11 cellular contexts compared by ENCODE assay signal in the genomic region with DNA sequence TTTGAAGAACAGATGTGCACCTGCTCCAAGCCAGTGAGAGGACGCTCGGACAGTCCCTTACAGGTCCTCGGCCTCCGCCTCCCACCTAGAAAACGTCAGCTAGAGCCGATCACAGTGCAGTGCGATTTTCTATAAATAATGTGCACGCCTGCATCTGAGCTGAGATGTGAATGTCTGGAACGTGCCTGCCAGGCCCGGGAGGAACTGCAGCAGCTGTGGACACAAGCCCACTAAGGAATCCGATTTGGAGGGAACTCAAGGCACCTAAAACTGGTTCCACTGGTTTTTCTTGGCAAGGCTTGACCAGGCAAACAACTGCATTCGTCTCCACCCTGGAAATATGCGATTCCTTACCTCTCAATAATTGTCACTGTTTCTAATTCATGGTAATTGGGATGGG.
DNase-seq lines count a peak whose midpoint lies in the region; ATAC-seq and TF ChIP-seq lines count a peak whose summit lies in the region.
"Had no signal": no experiment of that assay in that cellular context is flagged by ENCODE, and none has a peak within 500 bp of the region (broad histone marks: within the 10 kb centered on the region; RNA-seq: fewer than 3 reads in every experiment).

No MANE protein-coding gene starts in this region.

- peak overlapping the region in 55 of 59 donors; percentile 6 to 100 (median 89) for H3K27ac ChIP-seq in dorsolateral prefrontal cortex
- H3K27ac ChIP-seq: A549 had no signal

- peak overlapping the region in 1 of 59 donors; percentile 12 for H3K4me3 ChIP-seq in dorsolateral prefrontal cortex
- H3K4me3 ChIP-seq: A549 had no signal

- no peaks in the 10 kb centered on the region for H3K27me3 ChIP-seq in dorsolateral prefrontal cortex

- no peak for TF ChIP-seq CTCF in dorsolateral prefrontal cortex (IDR thresholded peaks at IDR 0.05 in 54 of 56, conservative IDR thresholded peaks at IDR 0.05 in 2 of 56; ENCODE audit: low read depth in 1 of 56, partially characterized antibody in 56 of 56)

- DNase-seq in Right ventricle myocardium inferior (ENCODE audit: missing footprints) (no peak), cardiac septum (ENCODE audit: low spot score) (no peak), dorsolateral prefrontal cortex (peak in 2 of 10 donors; percentile 43 to 44), mucosa of gallbladder (ENCODE audit: low spot score) (peak; percentile 80), COLO829 (ENCODE audit: low spot score) (no peak), KG1 (lab: John Stamatoyannopoulos, UW) (no peak), NCI-H1694 (lab: John Stamatoyannopoulos, UW) (no peak)
- DNase-seq: KBM-7, nucleus accumbens had no signal

- ATAC-seq in Right ventricle myocardium inferior (peak; percentile 72), GM21717 (IDR thresholded peaks at IDR 0.05; ENCODE audit: unreplicated experiment) (no peak)
- ATAC-seq: A549 had no signal

- intact Hi-C loops in Right ventricle myocardium inferior (cut with DNase I) (loop anchor here (5.0 kb wide), 1 partner anchor 74 kb away; a partner anchor contains a TSS), cardiac septum (cut with DNase I) (loop anchor here (10.0 kb wide), 1 partner anchor 98 kb away; no protein-coding TSS in a partner anchor), dorsolateral prefrontal cortex (cut with DNase I) (loop anchor here in 1 of 2 donors (5.0 kb wide), 1 partner anchor 101 kb away; no protein-coding TSS in a partner anchor)
